In the genomic region with DNA sequence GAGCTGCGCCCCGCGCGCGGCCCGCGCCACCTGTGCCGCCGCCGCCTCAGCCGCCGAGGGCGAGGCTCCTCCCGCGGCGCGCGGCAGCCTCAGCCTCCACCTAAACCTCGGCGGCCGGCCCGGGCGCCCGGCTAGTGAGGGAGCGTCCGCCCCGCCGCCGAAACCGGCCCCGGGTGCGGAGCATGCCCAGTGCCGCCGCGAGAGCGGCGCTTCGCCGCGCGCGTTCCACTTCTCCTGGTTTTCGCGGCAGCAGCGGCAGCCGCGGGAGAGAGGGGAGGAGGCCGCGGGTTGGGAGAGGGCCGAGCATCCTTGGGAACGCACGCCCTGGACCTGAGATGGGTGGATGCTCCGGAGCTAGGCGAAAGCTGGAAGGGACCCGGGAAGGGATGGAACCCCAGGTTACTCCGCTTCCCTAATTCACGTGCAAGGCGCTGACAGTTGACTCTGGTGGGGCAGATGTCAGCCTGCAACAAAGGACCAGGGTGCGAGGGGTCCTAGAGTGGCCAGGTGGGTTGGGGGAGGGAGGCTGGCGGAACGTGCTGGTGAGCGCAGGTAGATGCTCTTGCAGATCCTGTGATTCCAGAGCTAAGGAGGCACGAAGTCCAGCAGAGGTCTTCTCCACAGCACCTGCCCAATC, we compare ENCODE assay signal across 7 cellular contexts. TPM values are rescaled to one million over a fixed set of nuclear protein-coding genes. Genes with fewer than 3 reads are reported as not detected.
A peak's percentile ranks its signal among the peaks of the same experiment; 100 is the strongest.
DNase-seq lines count a peak whose midpoint lies in the region; ATAC-seq, FAIRE-seq and TF ChIP-seq lines count a peak whose summit lies in the region.

A gene with protein sequence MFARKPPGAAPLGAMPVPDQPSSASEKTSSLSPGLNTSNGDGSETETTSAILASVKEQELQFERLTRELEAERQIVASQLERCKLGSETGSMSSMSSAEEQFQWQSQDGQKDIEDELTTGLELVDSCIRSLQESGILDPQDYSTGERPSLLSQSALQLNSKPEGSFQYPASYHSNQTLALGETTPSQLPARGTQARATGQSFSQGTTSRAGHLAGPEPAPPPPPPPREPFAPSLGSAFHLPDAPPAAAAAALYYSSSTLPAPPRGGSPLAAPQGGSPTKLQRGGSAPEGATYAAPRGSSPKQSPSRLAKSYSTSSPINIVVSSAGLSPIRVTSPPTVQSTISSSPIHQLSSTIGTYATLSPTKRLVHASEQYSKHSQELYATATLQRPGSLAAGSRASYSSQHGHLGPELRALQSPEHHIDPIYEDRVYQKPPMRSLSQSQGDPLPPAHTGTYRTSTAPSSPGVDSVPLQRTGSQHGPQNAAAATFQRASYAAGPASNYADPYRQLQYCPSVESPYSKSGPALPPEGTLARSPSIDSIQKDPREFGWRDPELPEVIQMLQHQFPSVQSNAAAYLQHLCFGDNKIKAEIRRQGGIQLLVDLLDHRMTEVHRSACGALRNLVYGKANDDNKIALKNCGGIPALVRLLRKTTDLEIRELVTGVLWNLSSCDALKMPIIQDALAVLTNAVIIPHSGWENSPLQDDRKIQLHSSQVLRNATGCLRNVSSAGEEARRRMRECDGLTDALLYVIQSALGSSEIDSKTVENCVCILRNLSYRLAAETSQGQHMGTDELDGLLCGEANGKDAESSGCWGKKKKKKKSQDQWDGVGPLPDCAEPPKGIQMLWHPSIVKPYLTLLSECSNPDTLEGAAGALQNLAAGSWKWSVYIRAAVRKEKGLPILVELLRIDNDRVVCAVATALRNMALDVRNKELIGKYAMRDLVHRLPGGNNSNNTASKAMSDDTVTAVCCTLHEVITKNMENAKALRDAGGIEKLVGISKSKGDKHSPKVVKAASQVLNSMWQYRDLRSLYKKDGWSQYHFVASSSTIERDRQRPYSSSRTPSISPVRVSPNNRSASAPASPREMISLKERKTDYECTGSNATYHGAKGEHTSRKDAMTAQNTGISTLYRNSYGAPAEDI (N-terminal part only) (minus strand): TSS at position 177 of the 637 bp plus-strand sequence. CDS start 593 bp downstream, outside the sequence.

- WGBS in suprapubic skin, result 14% methylated on average over 6 of the region's 63 CpGs

- peak within 1 kb of the TSS; percentile 87 for H3K4me2 ChIP-seq in astrocyte (ENCODE audit: low read length)

- H3K4me3 Mint-ChIP-seq in astrocyte (ENCODE audit: unreplicated experiment) (peak within 1 kb of the TSS; percentile 87), immature natural killer cell (peak within 1 kb of the TSS; percentile 5 to 65 (median 34))

- H3K4me3 ChIP-seq in astrocyte (ENCODE audit: insufficient read depth, low read depth, low read length), result peak within 1 kb of the TSS; percentile 66
- H3K4me3 ChIP-seq in suprapubic skin, result peak within 1 kb of the TSS; percentile 39

- H3K27ac Mint-ChIP-seq in astrocyte (ENCODE audit: unreplicated experiment) (peak within 1 kb of the TSS; percentile 50), immature natural killer cell (no peak within 1 kb of the TSS)

- DNase-seq in NCI-H1105 (lab: John Stamatoyannopoulos, UW) (peak; percentile 62), astrocyte (ENCODE audit: low read depth) (peak; percentile 60), immature natural killer cell (no peak), suprapubic skin (ENCODE audit: low spot score in 2 of 2) (no peak)

- peaks cover 28% of the 10 kb centered on the region for H3K27me3 Mint-ChIP-seq in astrocyte (ENCODE audit: low read depth, unreplicated experiment)
- H3K27me3 Mint-ChIP-seq in immature natural killer cell (ENCODE audit: low read depth in 3 of 3), result peaks cover 8 to 30% (median 17%) of the 10 kb centered on the region in 3 donors

- TF ChIP-seq CTCF in astrocyte (IDR thresholded peaks at IDR 0.05; ENCODE audit: insufficient read depth, low read depth, low read length) (no peak), suprapubic skin (IDR thresholded peaks at IDR 0.05) (no peak)

- TF ChIP-seq EP300 in suprapubic skin (IDR thresholded peaks at IDR 0.05), result no peak

- H3K9me3 ChIP-seq in astrocyte (ENCODE audit: insufficient read depth, low read depth, low read length) (no peaks in the 10 kb centered on the region), suprapubic skin (no peaks in the 10 kb centered on the region)

- H3K9ac ChIP-seq in astrocyte (ENCODE audit: low read length), result peak within 1 kb of the TSS; percentile 58

- H3K27ac ChIP-seq in astrocyte (ENCODE audit: low read depth, low read length) (no peak within 1 kb of the TSS), suprapubic skin (no peak within 1 kb of the TSS)

- ATAC-seq in GM19023 (IDR thresholded peaks at IDR 0.05; ENCODE audit: unreplicated experiment) (peak; percentile 34), GM21515 (IDR thresholded peaks at IDR 0.05; ENCODE audit: unreplicated experiment) (no peak), HG03039 (IDR thresholded peaks at IDR 0.05; ENCODE audit: unreplicated experiment) (no peak)

- peaks cover 15% of the 10 kb centered on the region for H3K27me3 ChIP-seq in astrocyte (ENCODE audit: insufficient read depth, low read length)
- peaks cover 44% of the 10 kb centered on the region for H3K27me3 ChIP-seq in suprapubic skin

- no peaks in the 10 kb centered on the region for H3K36me3 Mint-ChIP-seq in astrocyte (ENCODE audit: low read depth, unreplicated experiment)
- H3K36me3 Mint-ChIP-seq in immature natural killer cell, result peaks cover 0 to 12% (median 4%) of the 10 kb centered on the region in 3 donors

- TF ChIP-seq POLR2A in suprapubic skin (IDR thresholded peaks at IDR 0.05), result no peak

- H3K4me1 Mint-ChIP-seq in astrocyte (ENCODE audit: low read depth, unreplicated experiment) (no peaks in the 10 kb centered on the region), immature natural killer cell (peaks cover 0 to 4% of the 10 kb centered on the region in 2 donors)

- no peak for FAIRE-seq in astrocyte (lab: Jason Lieb, UNC)

- no peaks in the 10 kb centered on the region for H3K79me2 ChIP-seq in astrocyte (ENCODE audit: insufficient read depth, low read length)

- H2AFZ ChIP-seq in astrocyte (ENCODE audit: low read depth, low read length), result peak within 1 kb of the TSS; percentile 87

- H4K20me1 ChIP-seq in astrocyte (ENCODE audit: insufficient read depth, low read length), result no peaks in the 10 kb centered on the region

- H3K9me3 Mint-ChIP-seq in astrocyte (ENCODE audit: unreplicated experiment), result no peaks in the 10 kb centered on the region
- H3K9me3 Mint-ChIP-seq in immature natural killer cell, result peaks cover 0 to 14% (median 3%) of the 10 kb centered on the region in 6 donors

- H3K36me3 ChIP-seq in astrocyte (ENCODE audit: insufficient read depth, low read length), result no peaks in the 10 kb centered on the region
- H3K36me3 ChIP-seq in suprapubic skin, result no peaks in the 10 kb centered on the region

- H3K4me1 ChIP-seq in astrocyte (ENCODE audit: insufficient read depth, low read length), result peaks cover 4% of the 10 kb centered on the region
- peaks cover 11% of the 10 kb centered on the region for H3K4me1 ChIP-seq in suprapubic skin

RNA-seq across cellular contexts. Expression of the gene that starts here (rescaled TPM):
- total RNA-seq in astrocyte (3.1 and 4.5 TPM in 2 replicates), suprapubic skin (1 to 10 TPM in 2 of 4 donors, under 1 TPM in 2; 0.40 to 3.8 (median 2.2) TPM)
- polyA plus RNA-seq in immature natural killer cell, result not detected

Comparison
In these comparisons a context has a peak if more than half of its experiments do, and no peak if none do; other contexts are left out.
1. DNase-seq: peak in NCI-H1105 (single experiment) and astrocyte (single experiment); none in immature natural killer cell (0 of 3) and suprapubic skin (0 of 2).